Comparison of ENCODE assay signal across 1 cellular context in genomic region chr16:28879841-28880588, GRCh38.
TF ChIP-seq lines count a peak whose summit lies in the region.

No MANE protein-coding gene starts in this region.

TF ChIP-seq in K562, 482 proteins besides CTCF, POLR2A, EP300 and RAD21 (continued from another document):
- TF ChIP-seq MLX (CRISPR knock-in tag; conservative IDR thresholded peaks at IDR 0.05) (peak in 1 of 2 experiments; percentile 95; a peak in 2 of 4 replicates), BCL6 (CRISPR knock-in tag; IDR thresholded peaks at IDR 0.05) (no peak), ZNF655 (CRISPR knock-in tag; IDR thresholded peaks at IDR 0.05) (no peak), NCOA6 (IDR thresholded peaks at IDR 0.05) (no peak), CTBP1 (IDR thresholded peaks at IDR 0.05; ENCODE audit: borderline replicate concordance) (peak; percentile 24; the same call in 1 of the 2 replicates), SMAD3 (CRISPR knock-in tag; conservative IDR thresholded peaks at IDR 0.05) (no peak), MBD2 (IDR thresholded peaks at IDR 0.05; ENCODE audit: borderline replicate concordance, low read depth) (peak; percentile 52; the same call in 1 of the 2 replicates), ZNF436 (CRISPR knock-in tag; IDR thresholded peaks at IDR 0.05) (no peak), FOXP1 (CRISPR knock-in tag; IDR thresholded peaks at IDR 0.05) (peak; percentile 98; the same call in 1 of the 2 replicates), ZNF134 (CRISPR knock-in tag; conservative IDR thresholded peaks at IDR 0.05) (no peak), TGIF2 (CRISPR knock-in tag; IDR thresholded peaks at IDR 0.05) (0 out of 2 replicates have a peak, but pooled peaks have one; percentile 67), SP2 (IDR thresholded peaks at IDR 0.05; ENCODE audit: extremely low read depth, low read depth, low read length, poor library complexity, severe bottlenecking) (peak; percentile 42), RBM39 (optimal IDR thresholded peaks at IDR 0.05; ENCODE audit: low read depth, low read length) (no peak)
